8 cellular contexts compared by ENCODE assay signal in the genomic region with DNA sequence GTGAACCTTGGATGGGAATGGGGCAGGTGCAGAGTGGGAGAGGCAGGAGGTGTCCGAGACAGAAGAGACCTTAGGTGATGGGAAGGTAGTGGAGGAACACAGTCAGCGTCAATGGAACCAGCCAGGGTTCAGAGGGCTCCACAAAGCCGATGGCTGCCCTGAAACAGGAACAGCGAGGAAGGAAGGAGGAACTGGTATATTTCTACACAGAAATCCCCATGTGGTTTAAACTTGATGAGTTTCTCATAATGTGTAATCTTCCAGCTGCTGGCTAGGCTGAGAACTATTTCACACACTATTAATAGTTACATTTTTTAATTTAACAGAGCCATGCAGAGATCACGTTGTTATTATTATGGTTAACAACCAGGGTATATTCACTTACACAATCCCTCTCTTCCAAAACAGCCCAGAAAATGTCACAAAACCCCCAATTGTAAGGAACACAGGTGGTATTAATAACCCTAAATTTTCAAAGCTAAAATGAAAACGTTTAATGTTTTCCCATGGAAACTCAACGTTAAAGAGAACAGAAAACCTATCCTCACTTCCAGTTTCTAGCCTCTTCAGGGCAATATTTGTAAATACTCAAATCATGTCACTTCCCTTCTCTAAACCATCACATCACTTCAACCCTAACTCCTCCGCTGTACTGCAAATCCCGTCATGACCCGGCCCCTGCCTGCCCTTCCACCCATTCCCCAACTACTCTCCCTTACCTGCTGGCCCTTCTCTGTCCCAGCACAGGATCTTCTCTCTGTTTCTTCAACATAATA.
DNase-seq lines count a peak whose midpoint lies in the region; TF ChIP-seq lines count a peak whose summit lies in the region.

No MANE protein-coding gene starts in this region.

- H3K27ac Mint-ChIP-seq in glutamatergic neuron (ENCODE audit: unreplicated experiment) = peak overlapping the region; percentile 57

- H3K4me3 ChIP-seq in ACC112 (ENCODE audit: low read depth, low read length) (peak overlapping the region; percentile 37; the same call in 1 of the 2 replicates), stomach smooth muscle (ENCODE audit: low read length in 2 of 2) (peak overlapping the region; percentile 37 to 54)

- peaks cover 16% of the 10 kb centered on the region for H3K4me1 Mint-ChIP-seq in glutamatergic neuron (ENCODE audit: low read depth, unreplicated experiment)

- DNase-seq in GM19240 (ENCODE audit: insufficient read length, low spot score) (peak; percentile 35), NOMO-1 (lab: John Stamatoyannopoulos, UW; ENCODE audit: unreplicated experiment in 2 of 2) (peak; percentile 88 to 95), glutamatergic neuron (no peak), NCI-H2029 treated with DMSO at 0.1 percent for 48 hours (lab: John Stamatoyannopoulos, UW) (no peak), cerebellum (ENCODE audit: low spot score) (no peak), amniotic stem cell (lab: John Stamatoyannopoulos, UW) (no peak)

- peaks cover 79% of the 10 kb centered on the region for H3K79me2 ChIP-seq in ACC112 (ENCODE audit: control insufficient read depth, insufficient read depth, low read length, unreplicated experiment)

- H3K9me3 ChIP-seq in stomach smooth muscle (ENCODE audit: control insufficient read depth in 2 of 2, low read length in 2 of 2) = no peaks in the 10 kb centered on the region

- peaks cover 6% of the 10 kb centered on the region for H3K9me3 Mint-ChIP-seq in glutamatergic neuron (ENCODE audit: unreplicated experiment)

- no peak for TF ChIP-seq CTCF in glutamatergic neuron (IDR thresholded peaks at IDR 0.05; ENCODE audit: partially characterized antibody, unreplicated experiment)

- H3K27ac ChIP-seq in ACC112 (ENCODE audit: low read depth, low read length) (peak overlapping the region; percentile 99), stomach smooth muscle (ENCODE audit: low read length) (peak overlapping the region; percentile 95)

- H3K4me1 ChIP-seq in ACC112 (ENCODE audit: control insufficient read depth, insufficient read depth, low read length, unreplicated experiment) (peaks cover 56% of the 10 kb centered on the region), stomach smooth muscle (ENCODE audit: control insufficient read depth, insufficient read depth, low read length) (peaks cover 82% of the 10 kb centered on the region)

- H3K27me3 ChIP-seq in ACC112 (ENCODE audit: insufficient read depth, low read length) (no peaks in the 10 kb centered on the region), stomach smooth muscle (ENCODE audit: control insufficient read depth in 1 of 2, insufficient read depth in 2 of 2, low read length in 2 of 2) (no peaks in the 10 kb centered on the region)

- no peaks in the 10 kb centered on the region for H3K36me3 Mint-ChIP-seq in glutamatergic neuron (ENCODE audit: unreplicated experiment)

- peak overlapping the region; percentile 47 to 51 for H3K9ac ChIP-seq in stomach smooth muscle (ENCODE audit: low read length in 2 of 2)

- H3K36me3 ChIP-seq in ACC112 (ENCODE audit: insufficient read depth, low read length) = no peaks in the 10 kb centered on the region
- H3K36me3 ChIP-seq in stomach smooth muscle (ENCODE audit: control insufficient read depth in 2 of 2, insufficient read depth in 2 of 2, low read length in 2 of 2) = no peaks in the 10 kb centered on the region

- no peak overlapping the region for H3K4me3 Mint-ChIP-seq in glutamatergic neuron (ENCODE audit: unreplicated experiment)

- no peak overlapping the region for H2AFZ ChIP-seq in ACC112 (ENCODE audit: low read length, unreplicated experiment)

- peaks cover 6% of the 10 kb centered on the region for H3K27me3 Mint-ChIP-seq in glutamatergic neuron (ENCODE audit: unreplicated experiment)

Comparison
In these comparisons a context has a peak if more than half of its experiments do, and no peak if none do; other contexts are left out.
1. DNase-seq: peak in GM19240 (single experiment) and NOMO-1 (2 of 2); none in glutamatergic neuron (single experiment), NCI-H2029 treated with DMSO at 0.1 percent for 48 hours (single experiment), cerebellum (single experiment) and amniotic stem cell (single experiment).